Comparison of ENCODE assay signal across 8 cellular contexts in the genomic region with DNA sequence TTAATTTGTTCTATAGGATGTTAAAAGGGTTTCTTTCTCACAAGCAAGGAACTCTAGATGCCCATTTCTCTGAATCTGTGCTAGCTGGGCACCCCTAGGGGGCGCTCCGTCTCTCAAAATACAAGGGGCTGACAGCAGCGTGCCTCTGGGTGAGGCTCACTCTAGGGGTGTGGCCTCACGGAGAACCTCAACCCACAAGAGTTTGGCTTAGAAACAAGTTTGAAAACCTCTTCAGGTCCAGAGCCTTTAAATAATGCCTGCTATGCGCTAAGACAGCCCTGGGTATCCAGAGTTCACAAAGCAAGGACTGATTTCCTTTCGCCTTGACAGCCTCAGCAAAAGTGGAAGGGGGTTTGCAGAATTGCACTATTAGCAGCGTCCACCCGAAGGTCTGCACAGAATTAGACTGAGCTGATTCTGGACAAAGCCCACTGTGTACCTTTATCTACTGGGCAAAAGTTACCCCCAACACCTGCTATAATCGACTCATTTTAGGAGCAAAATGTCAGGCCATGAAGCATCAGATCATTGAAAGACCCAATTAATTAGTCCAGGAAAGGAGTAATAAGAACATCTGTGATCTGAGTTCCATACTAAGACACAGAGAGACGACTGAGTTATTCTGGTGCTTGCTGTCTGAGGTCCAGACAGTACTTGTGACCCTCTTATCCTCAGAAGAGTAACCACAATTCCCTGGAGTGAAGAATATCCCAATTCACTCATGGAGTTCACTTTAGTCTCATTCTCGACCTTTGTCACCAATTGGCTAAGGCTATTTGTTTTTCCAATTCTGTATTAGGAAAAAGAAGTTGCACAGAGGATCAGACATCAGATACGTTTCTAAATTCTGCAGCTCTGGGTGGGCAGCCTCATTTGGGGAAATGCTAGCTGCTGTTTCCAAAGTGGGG. TPM values are rescaled to one million over a fixed set of nuclear protein-coding genes. Genes with fewer than 3 reads are reported as not detected.
A peak's percentile ranks its signal among the peaks of the same experiment; 100 is the strongest.
DNase-seq lines count a peak whose midpoint lies in the region; ATAC-seq and TF ChIP-seq lines count a peak whose summit lies in the region.

No MANE protein-coding gene starts in this region.

- peak overlapping the region; percentile 76 for H3K4me3 Mint-ChIP-seq in chondrocyte (ENCODE audit: unreplicated experiment)

- peak overlapping the region; percentile 66 for H3K4me3 ChIP-seq in AG09309 (ENCODE audit: control insufficient read depth, low read depth, low read length)

- H3K9me3 Mint-ChIP-seq in chondrocyte (ENCODE audit: low read depth) = no peaks in the 10 kb centered on the region

- H3K27ac Mint-ChIP-seq in chondrocyte (ENCODE audit: unreplicated experiment) = peak overlapping the region; percentile 84

- peaks cover 53% of the 10 kb centered on the region for H3K4me1 Mint-ChIP-seq in chondrocyte (ENCODE audit: low read depth)

- TF ChIP-seq CTCF in AG09309 (IDR thresholded peaks at IDR 0.05; ENCODE audit: control insufficient read depth, insufficient read depth, low read depth, low read length, missing control alignments) = peak; percentile 97
- TF ChIP-seq CTCF in chondrocyte (IDR thresholded peaks at IDR 0.05) = peak; percentile 99

- DNase-seq in AG09309 (ENCODE audit: low read depth) (peak; percentile 82), NCI-H446 (lab: John Stamatoyannopoulos, UW) (peak; percentile 76 to 87), chondrocyte (ENCODE audit: low spot score) (peak; percentile 86), kidney glomerular epithelial cell (lab: John Stamatoyannopoulos, UW) (peak; percentile 67)
- DNase-seq in activated CD4-positive, alpha-beta T cell treated with anti-CD3 and anti-CD28 coated beads for 1 hour = peak; percentile 74
- peak; percentile 88 for DNase-seq in stimulated activated CD4-positive, alpha-beta T cell treated with anti-CD3 and anti-CD28 coated beads, Interleukin-15, amount 100 ng/mL, for 24 hours

- ATAC-seq in GM18907 (IDR thresholded peaks at IDR 0.05; ENCODE audit: unreplicated experiment) (peak; percentile 97), HG03175 (IDR thresholded peaks at IDR 0.05; ENCODE audit: unreplicated experiment) (peak; percentile 94)

- no peaks in the 10 kb centered on the region for H3K36me3 Mint-ChIP-seq in chondrocyte (ENCODE audit: low read depth)

- no peaks in the 10 kb centered on the region for H3K27me3 Mint-ChIP-seq in chondrocyte (ENCODE audit: low read depth)

RNA-seq across cellular contexts. Expression of a gene that starts 0.6 kb away (rescaled TPM):
- total RNA-seq in chondrocyte = 2.8 to 4.9 TPM (median 4.0 TPM) in 3 replicates

RNA-seq across cellular contexts. Expression of a gene that starts 37.4 kb away (rescaled TPM):
- 14.2 to 18.6 TPM (median 17.4 TPM) in 3 replicates for total RNA-seq in chondrocyte

Comparison
In these comparisons a context has a peak if more than half of its experiments do, and no peak if none do; other contexts are left out.
1. Peak in every context shown above with its lines: DNase-seq, ATAC-seq and H3K4me3 ChIP-seq.